In genomic region chr12:122860052-122860853, GRCh38 we compare ENCODE assay signal across 9 cellular contexts. TPM values are rescaled to one million over a fixed set of nuclear protein-coding genes. Genes with fewer than 3 reads are reported as not detected.
DNase-seq lines count a peak whose midpoint lies in the region; ATAC-seq, FAIRE-seq and TF ChIP-seq lines count a peak whose summit lies in the region.
"Had no signal": no experiment of that assay in that cellular context is flagged by ENCODE, and none has a peak within 500 bp of the region (broad histone marks: within the 10 kb centered on the region; RNA-seq: fewer than 3 reads in every experiment).

No MANE protein-coding gene starts in this region.

- H3K9ac ChIP-seq in adipocyte (ENCODE audit: low read length) = no peak overlapping the region

- no peaks in the 10 kb centered on the region for H3K9me3 ChIP-seq in adipocyte (ENCODE audit: control insufficient read depth, low read length)
- H3K9me3 ChIP-seq in heart left ventricle = no peaks in the 10 kb centered on the region

- no peaks in the 10 kb centered on the region for H3K4me1 ChIP-seq in adipocyte (ENCODE audit: control insufficient read depth, insufficient read depth, low read length)
- peaks cover 0 to 46% (median 24%) of the 10 kb centered on the region in 12 donors for H3K4me1 ChIP-seq in heart left ventricle

- FAIRE-seq in GM12891 (lab: Jason Lieb, UNC) = peak; percentile 97
- FAIRE-seq: islet of Langerhans had no signal

- H3K27ac ChIP-seq in heart left ventricle = peak overlapping the region in 9 of 12 donors; percentile 21 to 72 (median 49)

- no peak for TF ChIP-seq POLR2A in GM12891 (IDR thresholded peaks at IDR 0.05; ENCODE audit: low read depth, low read length)
- no peak for TF ChIP-seq POLR2A in heart left ventricle (IDR thresholded peaks at IDR 0.05)

- TF ChIP-seq CTCF in heart left ventricle (IDR thresholded peaks at IDR 0.05) = peak; percentile 83 to 95 (median 88)

- peaks cover 2% of the 10 kb centered on the region for H3K36me3 ChIP-seq in adipocyte (ENCODE audit: control insufficient read depth, insufficient read depth, low read length, severe bottlenecking)
- peaks cover 0 to 31% (median 13%) of the 10 kb centered on the region in 9 donors for H3K36me3 ChIP-seq in heart left ventricle

- WGBS in heart left ventricle, 4 donors = 32 to 62% (median 35%) methylated on average over 9 to 28 of the region's 28 CpGs

- H3K27me3 ChIP-seq in adipocyte (replicated peaks; ENCODE audit: control insufficient read depth, insufficient read depth, low read length) (no peaks in the 10 kb centered on the region), heart left ventricle (no peaks in the 10 kb centered on the region)

- peak; percentile 56 to 80 (median 72) for ATAC-seq in heart left ventricle
- ATAC-seq in GM21786 (IDR thresholded peaks at IDR 0.05; ENCODE audit: unreplicated experiment) = no peak
- ATAC-seq in GM19397 (IDR thresholded peaks at IDR 0.05; ENCODE audit: unreplicated experiment) = no peak

- H3K4me3 ChIP-seq in adipocyte (ENCODE audit: low read length) = no peak overlapping the region
- no peak overlapping the region for H3K4me3 ChIP-seq in heart left ventricle

- DNase-seq in GM12891 (ENCODE audit: insufficient read length, low spot score) (peak; percentile 91), MV-4-11 (lab: John Stamatoyannopoulos, UW) (peak; percentile 43), T-helper 1 cell (peak; percentile 58 to 78 (median 71)), adipocyte (ENCODE audit: low read depth) (peak; percentile 89), heart left ventricle (peak; percentile 85 to 92 (median 87)), renal cortical epithelial cell (ENCODE audit: low read depth) (peak; percentile 51)

- intact Hi-C loops in heart left ventricle (cut with DNase I) = loop anchor here (1.0 to 10.0 kb wide), 7 partner anchors 37 to 377 kb away; partner anchors contain the start of genes MPHOSPH9 (in 2 of the 10), MTRFR (in 2 of the 10) and VPS37B (in 2 of the 10)

TF ChIP-seq in GM12891, 5 proteins besides CTCF, POLR2A, EP300 and RAD21:
- TF ChIP-seq SPI1 (IDR thresholded peaks at IDR 0.05; ENCODE audit: low read depth, low read length) = no peak
- no peak for TF ChIP-seq POLR2AphosphoS5 (IDR thresholded peaks at IDR 0.05; ENCODE audit: low read depth, low read length)
- no peak for TF ChIP-seq TAF1 (IDR thresholded peaks at IDR 0.05; ENCODE audit: low read depth, low read length)
- no peak for TF ChIP-seq POU2F2 (IDR thresholded peaks at IDR 0.05; ENCODE audit: low read depth, low read length)
- TF ChIP-seq PAX5 (IDR thresholded peaks at IDR 0.05; ENCODE audit: insufficient read depth, low read length, severe bottlenecking) = no peak

RNA-seq across cellular contexts. Expression of gene HIP1R, which starts 25.0 kb away (rescaled TPM):
- polyA plus RNA-seq in GM12891 (2012; ENCODE audit: low read depth, missing spikeins) = 4.8 TPM
- 10 to 100 TPM; 14.9 to 49.5 (median 19.6) TPM for total RNA-seq in heart left ventricle
- 10 to 100 TPM; 19.1 to 31.4 TPM for polyA plus RNA-seq in heart left ventricle
- 90.6 and 93.9 TPM in 2 replicates for total RNA-seq in renal cortical epithelial cell

RNA-seq across cellular contexts. Expression of gene VPS37B, which starts 35.7 kb away (rescaled TPM):
- polyA plus RNA-seq in GM12891 (2012; ENCODE audit: low read depth, missing spikeins) = 20.8 TPM
- total RNA-seq in heart left ventricle = 10 to 100 TPM; 14.5 to 51.2 (median 22.7) TPM
- 10 to 100 TPM; 17.4 to 21.7 TPM for polyA plus RNA-seq in heart left ventricle
- total RNA-seq in renal cortical epithelial cell = 14.1 and 25.8 TPM in 2 replicates

Comparison
In these comparisons a context has a peak if more than half of its experiments do, and no peak if none do; other contexts are left out.
1. ATAC-seq: peak in heart left ventricle (4 of 4); none in GM21786 (single experiment) and GM19397 (single experiment).
2. Peak in every context shown above with its lines, with median percentiles within 50 percentile points of each other: DNase-seq.